In genomic region chr6:41970436-41970846, GRCh38 we compare ENCODE assay signal across 8 cellular contexts. TPM values are rescaled to one million over a fixed set of nuclear protein-coding genes. Genes with fewer than 3 reads are reported as not detected.
DNase-seq lines count a peak whose midpoint lies in the region; ATAC-seq, FAIRE-seq and TF ChIP-seq lines count a peak whose summit lies in the region.
"Had no signal": no experiment of that assay in that cellular context is flagged by ENCODE, and none has a peak within 500 bp of the region (broad histone marks: within the 10 kb centered on the region; RNA-seq: fewer than 3 reads in every experiment).

No MANE protein-coding gene starts in this region.

- BruUV-seq in HepG2 (replicated peaks; lab: Mats Ljungman, UMichigan) (no TSS peak), Caco-2 (replicated peaks; lab: Mats Ljungman, UMichigan) (no TSS peak)

- peak; percentile 29 for DNase-seq in MG63
- peak; percentile 61 for DNase-seq in activated T-cell treated with anti-CD3 and anti-CD28 coated beads for 24 hours (ENCODE audit: low read depth)
- no peak for DNase-seq in HepG2 (ENCODE audit: low spot score)
- peak; percentile 29 for DNase-seq in stimulated activated CD8-positive, alpha-beta memory T cell treated with anti-CD3 and anti-CD28 coated beads, Interleukin-7, amount 100 ng/mL, for 24 hours (ENCODE audit: low read depth)
- no peak for DNase-seq in NCI-H187 (lab: John Stamatoyannopoulos, UW)
- DNase-seq in Caco-2 = no peak
- no peak for DNase-seq in hepatocyte (ENCODE audit: low spot score)

- H3K27ac Mint-ChIP-seq in Caco-2 (ENCODE audit: unreplicated experiment) = no peak overlapping the region

- in situ Hi-C loops in HepG2 (cut with HindIII; ENCODE audit: extremely low pct_ligation_motif_present, low pct_unique_long_range_greater_than_20kb) = no loop called here

- no peaks in the 10 kb centered on the region for H3K36me3 Mint-ChIP-seq in Caco-2 (ENCODE audit: insufficient read depth, unreplicated experiment)

- H3K27me3 ChIP-seq in MG63 (no peaks in the 10 kb centered on the region), HepG2 (ENCODE audit: control insufficient read depth in 1 of 2, insufficient read depth in 2 of 2, low read length in 2 of 2) (no peaks in the 10 kb centered on the region), Caco-2 (replicated peaks; ENCODE audit: control insufficient read depth, insufficient read depth, low read length) (no peaks in the 10 kb centered on the region), hepatocyte (no peaks in the 10 kb centered on the region)
- H3K27me3 ChIP-seq: upper lobe of left lung had no signal

- no peaks in the 10 kb centered on the region for H3K9me3 Mint-ChIP-seq in Caco-2 (ENCODE audit: unreplicated experiment)

- H3K9me2 ChIP-seq in hepatocyte (replicated peaks; ENCODE audit: insufficient read depth) = no peaks in the 10 kb centered on the region

- no peak for TF ChIP-seq RAD21 in HepG2 (CRISPR knock-in tag; IDR thresholded peaks at IDR 0.05)

- FAIRE-seq in HepG2 (lab: Jason Lieb, UNC) = no peak

- TF ChIP-seq CTCF in HepG2 (CRISPR knock-in tag; IDR thresholded peaks at IDR 0.05) (no peak), Caco-2 (IDR thresholded peaks at IDR 0.05; ENCODE audit: insufficient read depth in 1 of 2, low read depth in 1 of 2, low read length in 1 of 2, severe bottlenecking in 1 of 2, unreplicated experiment in 1 of 2) (no peak), hepatocyte (IDR thresholded peaks at IDR 0.05; ENCODE audit: poor library complexity) (no peak)

- no peak for TF ChIP-seq EP300 in HepG2 (IDR thresholded peaks at IDR 0.05; ENCODE audit: low read depth in 2 of 2, low read length in 2 of 2)
- no peak for TF ChIP-seq EP300 in HepG2 (CRISPR knock-in tag; IDR thresholded peaks at IDR 0.05; ENCODE audit: borderline replicate concordance)

- WGBS in HepG2 (ENCODE audit: low lambda C conversion rate) = 36% methylated on average over 4 of the region's 4 CpGs
- WGBS in hepatocyte (ENCODE audit: low lambda C conversion rate, missing lambda C conversion rate) = 76% methylated on average over 4 of the region's 4 CpGs

- H3K4me3 Mint-ChIP-seq in Caco-2 (ENCODE audit: unreplicated experiment) = no peak overlapping the region

- CTCF ChIA-PET in HepG2 (lab: Yijun Ruan, JAX; ENCODE audit: low intra/inter-chr PET ratio, low total read pairs) (no interaction called here), Caco-2 (lab: Charles Lee) (no interaction called here)

- POLR2A ChIA-PET in HepG2 (lab: Yijun Ruan, JAX) (no interaction called here), Caco-2 (lab: Charles Lee) (no interaction called here)

- TF ChIP-seq POLR2A in HepG2 (IDR thresholded peaks at IDR 0.05; ENCODE audit: insufficient read depth in 1 of 2, low read depth in 2 of 2, low read length in 2 of 2) = no peak

- H4K20me1 ChIP-seq in HepG2 (ENCODE audit: insufficient read depth, low read length) (no peaks in the 10 kb centered on the region), hepatocyte (ENCODE audit: insufficient read depth, poor library complexity, severe bottlenecking) (no peaks in the 10 kb centered on the region)

- H3K4me3 ChIP-seq in MG63 = no peak overlapping the region
- H3K4me3 ChIP-seq in HepG2 (replicated peaks in 1 of 3; ENCODE audit: insufficient read depth in 1 of 3, low read depth in 2 of 3, low read length in 3 of 3) = no peak overlapping the region
- no peak overlapping the region for H3K4me3 ChIP-seq in Caco-2 (ENCODE audit: low read depth, low read length)
- H3K4me3 ChIP-seq in hepatocyte = no peak overlapping the region
- H3K4me3 ChIP-seq: upper lobe of left lung had no signal

- no peak overlapping the region for H3K4me2 ChIP-seq in HepG2 (ENCODE audit: low read depth, low read length)
- no peak overlapping the region for H3K4me2 ChIP-seq in hepatocyte

- H2AFZ ChIP-seq in HepG2 (ENCODE audit: low read length) = no peak overlapping the region
- H2AFZ ChIP-seq in hepatocyte = no peak overlapping the region

- H3K79me2 ChIP-seq in HepG2 (ENCODE audit: insufficient read depth, low read length) (no peaks in the 10 kb centered on the region), hepatocyte (no peaks in the 10 kb centered on the region)

- no peaks in the 10 kb centered on the region for H3K36me3 ChIP-seq in MG63
- H3K36me3 ChIP-seq in HepG2 (replicated peaks in 1 of 2; ENCODE audit: control insufficient read depth in 1 of 2, insufficient read depth in 2 of 2, low read length in 2 of 2) = no peaks in the 10 kb centered on the region
- H3K36me3 ChIP-seq in Caco-2 (ENCODE audit: control insufficient read depth, insufficient read depth, low read length) = no peaks in the 10 kb centered on the region
- H3K36me3 ChIP-seq in hepatocyte (replicated peaks; ENCODE audit: insufficient read depth, low read depth) = no peaks in the 10 kb centered on the region
- H3K36me3 ChIP-seq: upper lobe of left lung had no signal

- peaks cover 25% of the 10 kb centered on the region for H3K4me1 ChIP-seq in HepG2 (ENCODE audit: insufficient read depth, low read length)
- H3K4me1 ChIP-seq in Caco-2 = peaks cover 16% of the 10 kb centered on the region
- no peaks in the 10 kb centered on the region for H3K4me1 ChIP-seq in hepatocyte (ENCODE audit: insufficient read depth)

- intact Hi-C loops in HepG2 (cut with micrococcal nuclease; ENCODE audit: unreplicated experiment) = no loop called here
- intact Hi-C loops in Caco-2 (cut with micrococcal nuclease; ENCODE audit: unreplicated experiment) = no loop called here

- ATAC-seq in HepG2 = no peak

- H3K27ac ChIP-seq in HepG2 (ENCODE audit: extremely low read length, insufficient read depth, low read length) (no peak overlapping the region), hepatocyte (no peak overlapping the region)

- no peaks in the 10 kb centered on the region for H3K4me1 Mint-ChIP-seq in Caco-2 (ENCODE audit: low read depth, unreplicated experiment)

- no peaks in the 10 kb centered on the region for H3K27me3 Mint-ChIP-seq in Caco-2 (ENCODE audit: insufficient read depth, unreplicated experiment)

- H3K9me3 ChIP-seq in MG63 = no peaks in the 10 kb centered on the region
- H3K9me3 ChIP-seq in HepG2 (ENCODE audit: low read length) = no peaks in the 10 kb centered on the region
- H3K9me3 ChIP-seq in Caco-2 = no peaks in the 10 kb centered on the region
- no peaks in the 10 kb centered on the region for H3K9me3 ChIP-seq in hepatocyte (ENCODE audit: low read depth)
- H3K9me3 ChIP-seq: upper lobe of left lung had no signal

- H3K9ac ChIP-seq in HepG2 (ENCODE audit: insufficient read depth, low read depth, low read length) = no peak overlapping the region

RNA-seq across cellular contexts. Expression of gene CCND3, which starts 28.8 kb away (rescaled TPM):
- 7.5 and 29.8 TPM in 2 replicates for total RNA-seq in MG63 (2014; rRNA removed; shearing (Covaris generic); ENCODE audit: low replicate concordance)
- total RNA-seq in HepG2 (2016; rRNA removed; fragmentation: Illumina TruSeq; extraction: Trizol) (6.9 and 7.2 TPM in 2 replicates), Caco-2 (2022) (24.7 and 26.9 TPM in 2 replicates), hepatocyte (79.3 and 96.8 TPM in 2 replicates)
- total RNA-seq in HepG2 (2016; cell fraction: cytosol; rRNA removed; fragmentation: Illumina TruSeq; extraction: Trizol; ENCODE audit: low read depth) = 5.4 and 6.8 TPM in 2 replicates
- total RNA-seq in HepG2 (2016; cell fraction: insoluble cytoplasmic fraction; rRNA removed; fragmentation: Illumina TruSeq; extraction: Trizol) = 5.6 and 7.6 TPM in 2 replicates
- total RNA-seq in HepG2 (2016; cell fraction: membrane; rRNA removed; fragmentation: Illumina TruSeq; extraction: Trizol) = 10.7 and 11.7 TPM in 2 replicates
- 5.0 and 7.6 TPM in 2 replicates for total RNA-seq in HepG2 (2016; cell fraction: nucleus; rRNA removed; fragmentation: Illumina TruSeq; extraction: Trizol)
- polyA plus RNA-seq in HepG2 (2011; rRNA removed) (4.3 and 4.4 TPM in 2 replicates), hepatocyte (134 and 141 TPM in 2 replicates)
- 5.0 and 6.3 TPM in 2 replicates for polyA plus RNA-seq in HepG2 (2011; cell fraction: cytosol; rRNA removed)
- polyA plus RNA-seq in HepG2 (2011; cell fraction: nucleus; rRNA removed) = 6.2 and 6.3 TPM in 2 replicates
- polyA plus RNA-seq in HepG2 (2012) = 2.0 and 3.5 TPM in 2 replicates
- polyA plus RNA-seq in HepG2 (2016; cell fraction: cytosol; fragmentation: Illumina TruSeq; extraction: Trizol; ENCODE audit: low read depth) = 7.8 and 8.6 TPM in 2 replicates
- polyA plus RNA-seq in HepG2 (2016; cell fraction: insoluble cytoplasmic fraction; fragmentation: Illumina TruSeq; extraction: Trizol; ENCODE audit: low read depth) = 7.6 and 10.9 TPM in 2 replicates
- polyA plus RNA-seq in HepG2 (2016; cell fraction: membrane; fragmentation: Illumina TruSeq; extraction: Trizol; ENCODE audit: low read depth) = 12.5 and 13.8 TPM in 2 replicates
- polyA plus RNA-seq in HepG2 (2016; cell fraction: nucleus; fragmentation: Illumina TruSeq; extraction: Trizol; ENCODE audit: insufficient read depth, low read depth) = 8.1 and 9.8 TPM in 2 replicates
- 8.0 and 57.0 TPM in 2 replicates for polyA minus RNA-seq in HepG2 (2011; rRNA and poly(A)+ RNA removed; ENCODE audit: low replicate concordance)
- polyA minus RNA-seq in HepG2 (2011; cell fraction: cytosol; rRNA and poly(A)+ RNA removed) = 4.1 and 4.9 TPM in 2 replicates
- 5.1 and 6.7 TPM in 2 replicates for polyA minus RNA-seq in HepG2 (2011; cell fraction: nucleus; rRNA and poly(A)+ RNA removed)

RNA-seq across cellular contexts. Expression of gene BYSL, which starts 49.1 kb away (rescaled TPM):
- 34.0 and 64.8 TPM in 2 replicates for total RNA-seq in MG63 (2014; rRNA removed; shearing (Covaris generic); ENCODE audit: low replicate concordance)
- total RNA-seq in HepG2 (2016; rRNA removed; fragmentation: Illumina TruSeq; extraction: Trizol) (27.9 and 37.3 TPM in 2 replicates), Caco-2 (2022) (42.6 and 45.9 TPM in 2 replicates), hepatocyte (13.9 and 20.7 TPM in 2 replicates)
- total RNA-seq in HepG2 (2016; cell fraction: cytosol; rRNA removed; fragmentation: Illumina TruSeq; extraction: Trizol; ENCODE audit: low read depth) = 9.2 and 10.9 TPM in 2 replicates
- 31.5 and 38.1 TPM in 2 replicates for total RNA-seq in HepG2 (2016; cell fraction: insoluble cytoplasmic fraction; rRNA removed; fragmentation: Illumina TruSeq; extraction: Trizol)
- total RNA-seq in HepG2 (2016; cell fraction: membrane; rRNA removed; fragmentation: Illumina TruSeq; extraction: Trizol) = 20.7 and 21.2 TPM in 2 replicates
- total RNA-seq in HepG2 (2016; cell fraction: nucleus; rRNA removed; fragmentation: Illumina TruSeq; extraction: Trizol) = 28.5 and 31.3 TPM in 2 replicates
- polyA plus RNA-seq in HepG2 (2011; rRNA removed) (28.6 and 37.8 TPM in 2 replicates), hepatocyte (16.6 and 28.5 TPM in 2 replicates)
- polyA plus RNA-seq in HepG2 (2011; cell fraction: cytosol; rRNA removed) = 24.4 and 28.7 TPM in 2 replicates
- polyA plus RNA-seq in HepG2 (2011; cell fraction: nucleus; rRNA removed) = 39.5 and 39.6 TPM in 2 replicates
- 24.1 and 34.6 TPM in 2 replicates for polyA plus RNA-seq in HepG2 (2012)
- polyA plus RNA-seq in HepG2 (2016; cell fraction: cytosol; fragmentation: Illumina TruSeq; extraction: Trizol; ENCODE audit: low read depth) = 9.5 and 10.5 TPM in 2 replicates
- 43.8 and 51.7 TPM in 2 replicates for polyA plus RNA-seq in HepG2 (2016; cell fraction: insoluble cytoplasmic fraction; fragmentation: Illumina TruSeq; extraction: Trizol; ENCODE audit: low read depth)
- polyA plus RNA-seq in HepG2 (2016; cell fraction: membrane; fragmentation: Illumina TruSeq; extraction: Trizol; ENCODE audit: low read depth) = 12.7 and 15.1 TPM in 2 replicates
- polyA plus RNA-seq in HepG2 (2016; cell fraction: nucleus; fragmentation: Illumina TruSeq; extraction: Trizol; ENCODE audit: insufficient read depth, low read depth) = 49.1 and 56.8 TPM in 2 replicates
- 40.9 and 54.5 TPM in 2 replicates for polyA minus RNA-seq in HepG2 (2011; rRNA and poly(A)+ RNA removed; ENCODE audit: low replicate concordance)
- polyA minus RNA-seq in HepG2 (2011; cell fraction: cytosol; rRNA and poly(A)+ RNA removed) = 22.2 and 22.5 TPM in 2 replicates
- 41.7 and 47.5 TPM in 2 replicates for polyA minus RNA-seq in HepG2 (2011; cell fraction: nucleus; rRNA and poly(A)+ RNA removed)

RNA-seq across cellular contexts. Expression of gene MED20, which starts 49.5 kb away (rescaled TPM):
- total RNA-seq in MG63 (2014; rRNA removed; shearing (Covaris generic); ENCODE audit: low replicate concordance) = 7.7 and 13.7 TPM in 2 replicates
- total RNA-seq in HepG2 (2016; rRNA removed; fragmentation: Illumina TruSeq; extraction: Trizol) (41.1 and 56.3 TPM in 2 replicates), Caco-2 (2022) (40.0 and 43.7 TPM in 2 replicates), hepatocyte (18.1 and 19.2 TPM in 2 replicates)
- total RNA-seq in HepG2 (2016; cell fraction: cytosol; rRNA removed; fragmentation: Illumina TruSeq; extraction: Trizol; ENCODE audit: low read depth) = 4.6 and 5.0 TPM in 2 replicates
- 40.0 and 57.6 TPM in 2 replicates for total RNA-seq in HepG2 (2016; cell fraction: insoluble cytoplasmic fraction; rRNA removed; fragmentation: Illumina TruSeq; extraction: Trizol)
- 15.9 and 18.0 TPM in 2 replicates for total RNA-seq in HepG2 (2016; cell fraction: membrane; rRNA removed; fragmentation: Illumina TruSeq; extraction: Trizol)
- 25.0 and 28.8 TPM in 2 replicates for total RNA-seq in HepG2 (2016; cell fraction: nucleus; rRNA removed; fragmentation: Illumina TruSeq; extraction: Trizol)
- polyA plus RNA-seq in HepG2 (2011; rRNA removed) (22.7 and 28.1 TPM in 2 replicates), hepatocyte (18.1 and 19.8 TPM in 2 replicates)
- 27.1 and 29.0 TPM in 2 replicates for polyA plus RNA-seq in HepG2 (2011; cell fraction: cytosol; rRNA removed)
- polyA plus RNA-seq in HepG2 (2011; cell fraction: nucleus; rRNA removed) = 20.9 and 21.3 TPM in 2 replicates
- polyA plus RNA-seq in HepG2 (2012) = 13.4 and 17.5 TPM in 2 replicates
- polyA plus RNA-seq in HepG2 (2016; cell fraction: cytosol; fragmentation: Illumina TruSeq; extraction: Trizol; ENCODE audit: low read depth) = 3.6 and 3.7 TPM in 2 replicates
- polyA plus RNA-seq in HepG2 (2016; cell fraction: insoluble cytoplasmic fraction; fragmentation: Illumina TruSeq; extraction: Trizol; ENCODE audit: low read depth) = 45.2 and 47.9 TPM in 2 replicates
- 9.1 and 10.1 TPM in 2 replicates for polyA plus RNA-seq in HepG2 (2016; cell fraction: membrane; fragmentation: Illumina TruSeq; extraction: Trizol; ENCODE audit: low read depth)
- 19.8 and 24.4 TPM in 2 replicates for polyA plus RNA-seq in HepG2 (2016; cell fraction: nucleus; fragmentation: Illumina TruSeq; extraction: Trizol; ENCODE audit: insufficient read depth, low read depth)
- polyA minus RNA-seq in HepG2 (2011; rRNA and poly(A)+ RNA removed; ENCODE audit: low replicate concordance) = 39.2 and 43.4 TPM in 2 replicates
- 10.3 and 12.8 TPM in 2 replicates for polyA minus RNA-seq in HepG2 (2011; cell fraction: cytosol; rRNA and poly(A)+ RNA removed)
- polyA minus RNA-seq in HepG2 (2011; cell fraction: nucleus; rRNA and poly(A)+ RNA removed) = 31.7 and 34.4 TPM in 2 replicates

Comparison
In these comparisons a context has a peak if more than half of its experiments do, and no peak if none do; other contexts are left out.
1. DNase-seq: peak in MG63 (single experiment), activated T-cell treated with anti-CD3 and anti-CD28 coated beads for 24 hours (single experiment) and stimulated activated CD8-positive, alpha-beta memory T cell treated with anti-CD3 and anti-CD28 coated beads, Interleukin-7, amount 100 ng/mL, for 24 hours (single experiment); none in HepG2 (single experiment), NCI-H187 (0 of 2), Caco-2 (0 of 2) and hepatocyte (single experiment).